ENCODE assay signal across 1 cellular context in genomic region chr12:57614178-57614947, GRCh38.
TF ChIP-seq lines count a peak whose summit lies in the region.

No MANE protein-coding gene starts in this region.

TF ChIP-seq in H1, 55 proteins besides CTCF, POLR2A, EP300 and RAD21:
- no peak for TF ChIP-seq KDM4A (IDR thresholded peaks at IDR 0.05; ENCODE audit: low read depth, low read length, severe bottlenecking)
- peak; percentile 21; the same call in 1 of the 2 replicates for TF ChIP-seq SP2 (IDR thresholded peaks at IDR 0.05; ENCODE audit: low read length)
- 0 out of 2 replicates have a peak, but pooled peaks have one; percentile 44 for TF ChIP-seq SP1 (IDR thresholded peaks at IDR 0.05; ENCODE audit: low read depth, low read length)
- peak; percentile 82 for TF ChIP-seq USF2 (IDR thresholded peaks at IDR 0.05; ENCODE audit: low read length)
